Comparison of ENCODE assay signal across 9 cellular contexts in genomic region chr3:61637088-61638051, GRCh38.
DNase-seq lines count a peak whose midpoint lies in the region; ATAC-seq and TF ChIP-seq lines count a peak whose summit lies in the region.
"Had no signal": no experiment of that assay in that cellular context is flagged by ENCODE, and none has a peak within 500 bp of the region (broad histone marks: within the 10 kb centered on the region; RNA-seq: fewer than 3 reads in every experiment).

No MANE protein-coding gene starts in this region.

- peak; percentile 97 for ATAC-seq in mucosa of descending colon

- H3K36me3 ChIP-seq in SK-N-SH (replicated peaks in 1 of 2; ENCODE audit: control insufficient read depth in 1 of 2, insufficient read depth in 2 of 2, low read length in 1 of 2) (peaks cover 0 to 5% of the 10 kb centered on the region in 2 experiments), mucosa of descending colon (ENCODE audit: low read depth) (no peaks in the 10 kb centered on the region)
- H3K36me3 ChIP-seq: neutrophil had no signal

- peaks cover 68% of the 10 kb centered on the region for H3K4me1 Mint-ChIP-seq in HFFc6 (ENCODE audit: low read depth)

- peak overlapping the region; percentile 31 to 61 for H3K27ac ChIP-seq in SK-N-SH (ENCODE audit: low read depth in 2 of 2, low read length in 1 of 2)
- H3K27ac ChIP-seq: neutrophil had no signal

- H3K27me3 Mint-ChIP-seq in HFFc6 (ENCODE audit: insufficient read depth) = no peaks in the 10 kb centered on the region; the same call in 1 of the 2 replicates

- H3K4me3 ChIP-seq in SK-N-SH (ENCODE audit: low read depth in 2 of 2, low read length in 1 of 2) (no peak overlapping the region), mucosa of descending colon (no peak overlapping the region)

- POLR2A ChIA-PET in SK-N-SH (lab: Yijun Ruan, JAX) = no interaction called here

- no peaks in the 10 kb centered on the region for H3K27me3 ChIP-seq in SK-N-SH (ENCODE audit: insufficient read depth)
- H3K27me3 ChIP-seq: neutrophil had no signal

- no peak overlapping the region for H2AFZ ChIP-seq in SK-N-SH (ENCODE audit: low read depth)

- H3K4me1 ChIP-seq in SK-N-SH (ENCODE audit: control insufficient read depth in 1 of 2, insufficient read depth in 2 of 2, low read depth in 1 of 2, low read length in 1 of 2) (peaks cover 7 to 9% of the 10 kb centered on the region in 2 experiments; a peak in 3 of 4 replicates), mucosa of descending colon (ENCODE audit: low read depth) (peaks cover 19% of the 10 kb centered on the region)

- no peak; a peak in 1 of 4 replicates for TF ChIP-seq EP300 in SK-N-SH (IDR thresholded peaks at IDR 0.05; ENCODE audit: borderline replicate concordance in 1 of 2, low read depth in 1 of 2, low read length in 1 of 2)

- no peaks in the 10 kb centered on the region for H3K9me3 Mint-ChIP-seq in HFFc6

- H3F3A ChIP-seq in SK-N-SH (replicated peaks; ENCODE audit: insufficient read depth) = peaks cover 24% of the 10 kb centered on the region

- WGBS in SK-N-SH (ENCODE audit: low lambda C conversion rate) = 61% methylated on average over 16 of the region's 16 CpGs

- TF ChIP-seq CTCF in HFFc6 (IDR thresholded peaks at IDR 0.05) (no peak), SK-N-SH (IDR thresholded peaks at IDR 0.05) (no peak), mucosa of descending colon (IDR thresholded peaks at IDR 0.05) (no peak)

- H3K36me3 Mint-ChIP-seq in HFFc6 (ENCODE audit: low read depth) = peaks cover 12% of the 10 kb centered on the region

- H3K4me3 Mint-ChIP-seq in HFFc6 = peak overlapping the region; percentile 73

- DNase-seq in ELR (ENCODE audit: low read depth) (peak; percentile 15), HFFc6 (peak; percentile 29), SK-N-SH (peak; percentile 15), mucosa of descending colon (peak; percentile 73 to 78 (median 75)), NCI-H2227 treated with DMSO at 0.1 percent for 48 hours (lab: John Stamatoyannopoulos, UW) (no peak), putamen (ENCODE audit: low spot score) (no peak), HT-29 (ENCODE audit: low spot score) (no peak)
- DNase-seq in stimulated activated CD8-positive, alpha-beta memory T cell treated with anti-CD3 and anti-CD28 coated beads, Interleukin-4, amount 100 ng/mL, for 48 hours = no peak

- peak overlapping the region; percentile 78 for H3K27ac Mint-ChIP-seq in HFFc6

- peak overlapping the region; percentile 68 for H3K4me2 ChIP-seq in SK-N-SH

- H3K9me2 ChIP-seq in SK-N-SH = no peaks in the 10 kb centered on the region

- intact Hi-C loops in mucosa of descending colon (cut with DNase I, micrococcal nuclease) = no loop called here

- H3K9me3 ChIP-seq in SK-N-SH (0 out of 2 replicates have a peak, but pooled peaks cover 5% of the 10 kb centered on the region), mucosa of descending colon (no peaks in the 10 kb centered on the region)
- H3K9me3 ChIP-seq: neutrophil had no signal

- no peak overlapping the region for H3K9ac ChIP-seq in SK-N-SH

- TF ChIP-seq RAD21 in SK-N-SH (IDR thresholded peaks at IDR 0.05; ENCODE audit: low read length) = no peak

- no peaks in the 10 kb centered on the region for H4K20me1 ChIP-seq in SK-N-SH (ENCODE audit: insufficient read depth)

- peaks cover 62% of the 10 kb centered on the region for H3K79me2 ChIP-seq in SK-N-SH (ENCODE audit: insufficient read depth)

- CTCF ChIA-PET in SK-N-SH (lab: Yijun Ruan, JAX) = no interaction called here

TF ChIP-seq in SK-N-SH, 30 proteins besides CTCF, POLR2A, EP300 and RAD21:
- TF ChIP-seq TCF12 (IDR thresholded peaks at IDR 0.05) = peak; percentile 60
- TF ChIP-seq, protein P1, sequence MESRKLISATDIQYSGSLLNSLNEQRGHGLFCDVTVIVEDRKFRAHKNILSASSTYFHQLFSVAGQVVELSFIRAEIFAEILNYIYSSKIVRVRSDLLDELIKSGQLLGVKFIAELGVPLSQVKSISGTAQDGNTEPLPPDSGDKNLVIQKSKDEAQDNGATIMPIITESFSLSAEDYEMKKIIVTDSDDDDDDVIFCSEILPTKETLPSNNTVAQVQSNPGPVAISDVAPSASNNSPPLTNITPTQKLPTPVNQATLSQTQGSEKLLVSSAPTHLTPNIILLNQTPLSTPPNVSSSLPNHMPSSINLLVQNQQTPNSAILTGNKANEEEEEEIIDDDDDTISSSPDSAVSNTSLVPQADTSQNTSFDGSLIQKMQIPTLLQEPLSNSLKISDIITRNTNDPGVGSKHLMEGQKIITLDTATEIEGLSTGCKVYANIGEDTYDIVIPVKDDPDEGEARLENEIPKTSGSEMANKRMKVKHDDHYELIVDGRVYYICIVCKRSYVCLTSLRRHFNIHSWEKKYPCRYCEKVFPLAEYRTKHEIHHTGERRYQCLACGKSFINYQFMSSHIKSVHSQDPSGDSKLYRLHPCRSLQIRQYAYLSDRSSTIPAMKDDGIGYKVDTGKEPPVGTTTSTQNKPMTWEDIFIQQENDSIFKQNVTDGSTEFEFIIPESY (IDR thresholded peaks at IDR 0.05; ENCODE audit: borderline replicate concordance, low read depth) = no peak
- TF ChIP-seq, protein P2, sequence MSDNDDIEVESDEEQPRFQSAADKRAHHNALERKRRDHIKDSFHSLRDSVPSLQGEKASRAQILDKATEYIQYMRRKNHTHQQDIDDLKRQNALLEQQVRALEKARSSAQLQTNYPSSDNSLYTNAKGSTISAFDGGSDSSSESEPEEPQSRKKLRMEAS (IDR thresholded peaks at IDR 0.05; ENCODE audit: low read depth) = peak; percentile 25; the same call in 1 of the 2 replicates
- TF ChIP-seq FOSL2 (IDR thresholded peaks at IDR 0.05; ENCODE audit: borderline replicate concordance, low read depth) = peak; percentile 21; the same call in 1 of the 2 replicates
- peak; percentile 39; the same call in 1 of the 2 replicates for TF ChIP-seq PBX3 (IDR thresholded peaks at IDR 0.05)
- TF ChIP-seq CHD2 (IDR thresholded peaks at IDR 0.05; ENCODE audit: low read length, partially characterized antibody) = no peak

Comparison
In these comparisons a context has a peak if more than half of its experiments do, and no peak if none do; other contexts are left out.
1. DNase-seq: peak in ELR (single experiment), HFFc6 (single experiment), SK-N-SH (single experiment) and mucosa of descending colon (3 of 3); none in NCI-H2227 treated with DMSO at 0.1 percent for 48 hours (single experiment), stimulated activated CD8-positive, alpha-beta memory T cell treated with anti-CD3 and anti-CD28 coated beads, Interleukin-4, amount 100 ng/mL, for 48 hours (single experiment), putamen (single experiment) and HT-29 (single experiment).